11 cellular contexts compared by ENCODE assay signal in genomic region chr12:65443038-65443437, GRCh38.
"Had no signal": no experiment of that assay in that cellular context is flagged by ENCODE, and none has a peak within 500 bp of the region (broad histone marks: within the 10 kb centered on the region; RNA-seq: fewer than 3 reads in every experiment).

No MANE protein-coding gene starts in this region.

- DNase-seq: activated CD4-positive, alpha-beta T cell treated with anti-CD3 and anti-CD28 coated beads for 1 hour; activated CD4-positive, alpha-beta T cell treated with anti-CD3 and anti-CD28 coated beads, Interleukin-2, amount 50 U/mL, for 4 hours; activated naive CD4-positive, alpha-beta T cell treated with anti-CD3 and anti-CD28 coated beads for 36 hours; mucosa of descending colon; naive thymus-derived CD4-positive, alpha-beta T cell; stimulated activated CD4-positive, alpha-beta T cell treated with anti-CD3 and anti-CD28 coated beads, Interleukin-12 subunit alpha, Interleukin-12 subunit beta, amount 100 ng/mL, for 4 hours; T1000 had no signal

- FAIRE-seq: bronchial epithelial cell, keratinocyte had no signal

- H3K27ac Mint-ChIP-seq: activated naive CD4-positive, alpha-beta T cell treated with anti-CD3 and anti-CD28 coated beads for 36 hours; activated T-helper 17 cell treated with anti-CD3 and anti-CD28 coated beads, Interleukin-2, amount 50 U/mL, for 72 hours; naive thymus-derived CD4-positive, alpha-beta T cell; stimulated activated effector memory CD8-positive, alpha-beta T cell treated with anti-CD3 and anti-CD28 coated beads, Interleukin-12 subunit alpha, Interleukin-12 subunit beta, amount 100 ng/mL, for 72 hours had no signal

- H3K36me3 Mint-ChIP-seq: naive thymus-derived CD4-positive, alpha-beta T cell; stimulated activated effector memory CD8-positive, alpha-beta T cell treated with anti-CD3 and anti-CD28 coated beads, Interleukin-12 subunit alpha, Interleukin-12 subunit beta, amount 100 ng/mL, for 72 hours had no signal

- H3K4me3 Mint-ChIP-seq: activated naive CD4-positive, alpha-beta T cell treated with anti-CD3 and anti-CD28 coated beads for 36 hours; activated T-helper 17 cell treated with anti-CD3 and anti-CD28 coated beads, Interleukin-2, amount 50 U/mL, for 72 hours; naive thymus-derived CD4-positive, alpha-beta T cell; stimulated activated effector memory CD8-positive, alpha-beta T cell treated with anti-CD3 and anti-CD28 coated beads, Interleukin-12 subunit alpha, Interleukin-12 subunit beta, amount 100 ng/mL, for 72 hours had no signal

- H3K9me3 Mint-ChIP-seq: activated naive CD4-positive, alpha-beta T cell treated with anti-CD3 and anti-CD28 coated beads for 36 hours; activated T-helper 17 cell treated with anti-CD3 and anti-CD28 coated beads, Interleukin-2, amount 50 U/mL, for 72 hours had no signal

- H3K4me1 Mint-ChIP-seq: activated T-helper 17 cell treated with anti-CD3 and anti-CD28 coated beads, Interleukin-2, amount 50 U/mL, for 72 hours; naive thymus-derived CD4-positive, alpha-beta T cell; stimulated activated effector memory CD8-positive, alpha-beta T cell treated with anti-CD3 and anti-CD28 coated beads, Interleukin-12 subunit alpha, Interleukin-12 subunit beta, amount 100 ng/mL, for 72 hours had no signal
